38 cellular contexts compared by ENCODE assay signal in genomic region chr19:44573647-44574046, GRCh38. TPM values are rescaled to one million over a fixed set of nuclear protein-coding genes. Genes with fewer than 3 reads are reported as not detected.
"Had no signal": no experiment of that assay in that cellular context is flagged by ENCODE, and none has a peak within 500 bp of the region (broad histone marks: within the 10 kb centered on the region; RNA-seq: fewer than 3 reads in every experiment).

No MANE protein-coding gene starts in this region.

- DNase-seq: activated CD4-positive, alpha-beta memory T cell treated with anti-CD3 and anti-CD28 coated beads, Interleukin-2, amount 10 ng/mL, durations not matched to agents 7 days and 5 days; activated CD4-positive, alpha-beta T cell treated with anti-CD3 and anti-CD28 coated beads, Interleukin-2, amount 10 ng/mL, durations not matched to agents 24 days and 14 days; activated CD4-positive, CD25-positive, alpha-beta regulatory T cell treated with anti-CD3 and anti-CD28 coated beads, Interleukin-2, amount 50 U/mL, for 72 hours; activated CD8-positive, alpha-beta memory T cell treated with anti-CD3 and anti-CD28 coated beads, Interleukin-2, amount 50 U/mL, for 48 hours; activated gamma-delta T cell; activated naive CD4-positive, alpha-beta T cell treated with anti-CD3 and anti-CD28 coated beads, Interleukin-2, amount 10 ng/mL, durations not matched to agents 7 days and 5 days; activated naive CD8-positive, alpha-beta T cell treated with anti-CD3 and anti-CD28 coated beads, Interleukin-2, amount 10 ng/mL, durations not matched to agents 7 days and 5 days; activated T-cell treated with anti-CD3 and anti-CD28 coated beads, Interleukin-2, amount 50 U/mL, for 24 hours; cortex of kidney; effector memory CD8-positive, alpha-beta T cell; foreskin fibroblast; head of caudate nucleus; hypothalamus; immature natural killer cell; kidney glomerular epithelial cell; left ventricle myocardium inferior; mucosa of descending colon; pancreas; psoas muscle; stimulated activated CD4-positive, alpha-beta T cell treated with anti-CD3 and anti-CD28 coated beads, Interleukin-15, amount 100 ng/mL, for 24 hours; stimulated activated CD4-positive, alpha-beta T cell treated with anti-CD3 and anti-CD28 coated beads, Interleukin-2, amount 100 ng/mL, for 24 hours; stimulated activated naive CD4-positive, alpha-beta T cell treated with Interleukin-2 at 50 U/mL for 16 hours; SW 1271; T1000 had no signal

- H3K4me3 Mint-ChIP-seq: activated CD4-positive, alpha-beta memory T cell treated with anti-CD3 and anti-CD28 coated beads, Interleukin-2, amount 10 ng/mL, durations not matched to agents 7 days and 5 days; activated CD4-positive, alpha-beta T cell treated with anti-CD3 and anti-CD28 coated beads, Interleukin-2, amount 10 ng/mL, durations not matched to agents 24 days and 14 days; activated naive CD4-positive, alpha-beta T cell treated with anti-CD3 and anti-CD28 coated beads, Interleukin-2, amount 10 ng/mL, durations not matched to agents 7 days and 5 days; activated naive CD8-positive, alpha-beta T cell treated with anti-CD3 and anti-CD28 coated beads, Interleukin-2, amount 10 ng/mL, durations not matched to agents 7 days and 5 days; activated T-cell treated with anti-CD3 and anti-CD28 coated beads, Interleukin-2, amount 50 U/mL, for 24 hours; brain; effector memory CD8-positive, alpha-beta T cell; immature natural killer cell; T-helper 1 cell treated with Interleukin-12 subunit alpha and Interleukin-12 subunit beta and Interleukin-4 antibody, amounts not matched to agents 30 μg/mL and 1 μg/mL, for 36 hours had no signal

- FAIRE-seq: pancreas had no signal

- H3K27ac Mint-ChIP-seq: activated CD4-positive, alpha-beta memory T cell treated with anti-CD3 and anti-CD28 coated beads, Interleukin-2, amount 10 ng/mL, durations not matched to agents 7 days and 5 days; activated CD4-positive, alpha-beta T cell treated with anti-CD3 and anti-CD28 coated beads, Interleukin-2, amount 10 ng/mL, durations not matched to agents 24 days and 14 days; activated naive CD4-positive, alpha-beta T cell treated with anti-CD3 and anti-CD28 coated beads, Interleukin-2, amount 10 ng/mL, durations not matched to agents 7 days and 5 days; activated naive CD8-positive, alpha-beta T cell treated with anti-CD3 and anti-CD28 coated beads, Interleukin-2, amount 10 ng/mL, durations not matched to agents 7 days and 5 days; activated T-cell treated with anti-CD3 and anti-CD28 coated beads, Interleukin-2, amount 50 U/mL, for 24 hours; brain; effector memory CD8-positive, alpha-beta T cell; immature natural killer cell; T-helper 1 cell treated with Interleukin-12 subunit alpha and Interleukin-12 subunit beta and Interleukin-4 antibody, amounts not matched to agents 30 μg/mL and 1 μg/mL, for 36 hours had no signal

- H3K9me3 ChIP-seq: ascending aorta, left ventricle myocardium inferior, mucosa of descending colon, pancreas, psoas muscle had no signal

- H3K27me3 Mint-ChIP-seq: activated naive CD4-positive, alpha-beta T cell treated with anti-CD3 and anti-CD28 coated beads, Interleukin-2, amount 10 ng/mL, durations not matched to agents 7 days and 5 days had no signal

- H3K4me3 ChIP-seq: ascending aorta, cardiac muscle cell, left ventricle myocardium inferior, lung, mucosa of descending colon, pancreas, psoas muscle, tibial nerve had no signal

- H3K9me3 Mint-ChIP-seq: activated CD4-positive, alpha-beta memory T cell treated with anti-CD3 and anti-CD28 coated beads, Interleukin-2, amount 10 ng/mL, durations not matched to agents 7 days and 5 days; activated CD4-positive, alpha-beta T cell treated with anti-CD3 and anti-CD28 coated beads, Interleukin-2, amount 10 ng/mL, durations not matched to agents 24 days and 14 days; activated naive CD4-positive, alpha-beta T cell treated with anti-CD3 and anti-CD28 coated beads, Interleukin-2, amount 10 ng/mL, durations not matched to agents 7 days and 5 days; activated naive CD8-positive, alpha-beta T cell treated with anti-CD3 and anti-CD28 coated beads, Interleukin-2, amount 10 ng/mL, durations not matched to agents 7 days and 5 days; activated T-cell treated with anti-CD3 and anti-CD28 coated beads, Interleukin-2, amount 50 U/mL, for 24 hours; immature natural killer cell had no signal

- H3K4me1 Mint-ChIP-seq: activated CD4-positive, alpha-beta memory T cell treated with anti-CD3 and anti-CD28 coated beads, Interleukin-2, amount 10 ng/mL, durations not matched to agents 7 days and 5 days; activated naive CD4-positive, alpha-beta T cell treated with anti-CD3 and anti-CD28 coated beads, Interleukin-2, amount 10 ng/mL, durations not matched to agents 7 days and 5 days; brain; immature natural killer cell had no signal

- H3K27me3 ChIP-seq: ascending aorta, cardiac muscle cell, pancreas, tibial nerve had no signal

- H3K27ac ChIP-seq: ascending aorta, cardiac muscle cell, left ventricle myocardium inferior, pancreas, psoas muscle, tibial nerve had no signal

- H3K36me3 Mint-ChIP-seq: activated naive CD4-positive, alpha-beta T cell treated with anti-CD3 and anti-CD28 coated beads, Interleukin-2, amount 10 ng/mL, durations not matched to agents 7 days and 5 days; activated naive CD8-positive, alpha-beta T cell treated with anti-CD3 and anti-CD28 coated beads, Interleukin-2, amount 10 ng/mL, durations not matched to agents 7 days and 5 days; brain; immature natural killer cell had no signal

- ATAC-seq: effector memory CD8-positive, alpha-beta T cell; mucosa of descending colon; pancreas; psoas muscle had no signal

- H3K36me3 ChIP-seq: ascending aorta, cardiac muscle cell, left ventricle myocardium inferior, pancreas, tibial nerve had no signal

- H3K4me1 ChIP-seq: ascending aorta, left ventricle myocardium inferior, pancreas, psoas muscle, tibial nerve had no signal

RNA-seq across cellular contexts. Expression of gene IGSF23, which starts 39.7 kb away (rescaled TPM):
- total RNA-seq: activated CD4-positive, alpha-beta memory T cell treated with anti-CD3 and anti-CD28 coated beads, Interleukin-2, amount 10 ng/mL, durations not matched to agents 7 days and 5 days; activated CD4-positive, alpha-beta T cell treated with anti-CD3 and anti-CD28 coated beads, Interleukin-2, amount 10 ng/mL, durations not matched to agents 24 days and 14 days; activated naive CD8-positive, alpha-beta T cell treated with anti-CD3 and anti-CD28 coated beads, Interleukin-2, amount 10 ng/mL, durations not matched to agents 7 days and 5 days; ascending aorta; cardiac muscle cell; chondrocyte; endothelial cell of umbilical vein; left ventricle myocardium inferior; lung; mesenteric fat pad; mucosa of descending colon; temporal lobe; tibial nerve; ureter had no signal
- polyA plus RNA-seq: cardiac muscle cell, esophagus, immature natural killer cell, lung, neural cell had no signal

RNA-seq across cellular contexts. Expression of gene CEACAM20, which starts 44.2 kb away (rescaled TPM):
- total RNA-seq: activated CD4-positive, alpha-beta memory T cell treated with anti-CD3 and anti-CD28 coated beads, Interleukin-2, amount 10 ng/mL, durations not matched to agents 7 days and 5 days; activated CD4-positive, alpha-beta T cell treated with anti-CD3 and anti-CD28 coated beads, Interleukin-2, amount 10 ng/mL, durations not matched to agents 24 days and 14 days; activated naive CD8-positive, alpha-beta T cell treated with anti-CD3 and anti-CD28 coated beads, Interleukin-2, amount 10 ng/mL, durations not matched to agents 7 days and 5 days; ascending aorta; cardiac muscle cell; chondrocyte; endothelial cell of umbilical vein; fibroblast of lung; left ventricle myocardium inferior; lung; mesenteric fat pad; pancreas; psoas muscle; temporal lobe; tibial nerve; ureter had no signal
- polyA plus RNA-seq: cardiac muscle cell, esophagus, fibroblast of lung, immature natural killer cell, lung, neural cell, pancreas had no signal
